ENCODE assay signal across 16 cellular contexts in the genomic region with DNA sequence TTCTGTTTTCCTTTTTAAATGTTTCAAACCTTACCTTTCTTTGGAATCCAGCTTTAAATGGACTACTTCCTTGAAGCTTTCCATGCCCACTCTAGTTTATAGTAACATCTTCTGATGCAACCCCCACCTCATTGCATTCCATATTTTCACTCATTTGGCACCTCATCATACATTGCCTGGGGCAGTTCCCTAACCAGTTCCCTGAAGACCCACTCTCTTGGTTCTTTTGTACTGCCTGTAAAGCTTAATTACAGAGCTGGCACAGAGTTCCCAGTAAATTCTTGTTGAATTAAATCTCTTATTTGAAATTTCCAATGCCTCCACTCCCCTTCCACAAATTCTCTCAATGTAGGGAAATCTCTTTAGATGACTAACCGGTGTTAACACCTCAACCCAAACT.
DNase-seq lines count a peak whose midpoint lies in the region; ATAC-seq and TF ChIP-seq lines count a peak whose summit lies in the region.
"Had no signal": no experiment of that assay in that cellular context is flagged by ENCODE, and none has a peak within 500 bp of the region (broad histone marks: within the 10 kb centered on the region; RNA-seq: fewer than 3 reads in every experiment).

No MANE protein-coding gene starts in this region.

- no peak overlapping the region for H3K9ac ChIP-seq in smooth muscle cell (ENCODE audit: low read depth)

- 33 to 55% methylated on average over 1 of the region's 1 CpG for WGBS in esophagus squamous epithelium, 2 donors
- WGBS in smooth muscle cell (ENCODE audit: low lambda C conversion rate) = 94% methylated on average over 1 of the region's 1 CpG

- no peak overlapping the region for H2AFZ ChIP-seq in GM23338
- H2AFZ ChIP-seq in smooth muscle cell (ENCODE audit: low read depth) = no peak overlapping the region

- H3K4me3 Mint-ChIP-seq in GM23338 = no peak overlapping the region
- no peak overlapping the region for H3K4me3 Mint-ChIP-seq in CD4-positive, alpha-beta memory T cell
- H3K4me3 Mint-ChIP-seq: activated CD8-positive, alpha-beta memory T cell treated with anti-CD3 and anti-CD28 coated beads, Interleukin-2, amount 10 ng/mL, durations not matched to agents 7 days and 5 days; CD8-positive, alpha-beta memory T cell had no signal

- CTCF ChIA-PET in CD4-positive, alpha-beta memory T cell (lab: Charles Lee; ENCODE audit: partially characterized antibody) = interaction anchor here (1.7 kb wide), 1 partner anchor 293 kb away, joined by 4 read pairs; no protein-coding TSS in a partner anchor

- TF ChIP-seq CTCF in GM23338 (conservative IDR thresholded peaks at IDR 0.05; ENCODE audit: low read depth in 2 of 2) = no peak
- no peak for TF ChIP-seq CTCF in esophagus squamous epithelium (IDR thresholded peaks at IDR 0.05)
- no peak for TF ChIP-seq CTCF in smooth muscle cell (IDR thresholded peaks at IDR 0.05; ENCODE audit: borderline replicate concordance, insufficient read depth, poor library complexity, severe bottlenecking)

- H3F3A ChIP-seq in GM23338 (replicated peaks; ENCODE audit: low read depth) = no peaks in the 10 kb centered on the region
- H3F3A ChIP-seq in smooth muscle cell (ENCODE audit: low read depth) = peaks cover 13% of the 10 kb centered on the region

- H3K27me3 ChIP-seq in GM23338 (ENCODE audit: insufficient read depth) (no peaks in the 10 kb centered on the region), esophagus squamous epithelium (no peaks in the 10 kb centered on the region), smooth muscle cell (ENCODE audit: low read depth) (no peaks in the 10 kb centered on the region)
- no peaks in the 10 kb centered on the region for H3K27me3 ChIP-seq in CD4-positive, alpha-beta memory T cell (ENCODE audit: insufficient read depth, low read length)
- H3K27me3 ChIP-seq: SJCRH30 had no signal

- H3K27me3 Mint-ChIP-seq in GM23338 (ENCODE audit: insufficient read depth, low read depth, poor library complexity) = no peaks in the 10 kb centered on the region
- no peaks in the 10 kb centered on the region for H3K27me3 Mint-ChIP-seq in CD4-positive, alpha-beta memory T cell

- no peak overlapping the region for H3K27ac Mint-ChIP-seq in GM23338
- no peak overlapping the region for H3K27ac Mint-ChIP-seq in CD4-positive, alpha-beta memory T cell
- H3K27ac Mint-ChIP-seq: activated CD8-positive, alpha-beta memory T cell treated with anti-CD3 and anti-CD28 coated beads, Interleukin-2, amount 10 ng/mL, durations not matched to agents 7 days and 5 days; activated naive CD4-positive, alpha-beta T cell treated with anti-CD3 and anti-CD28 coated beads, Interleukin-2, amount 50 U/mL, for 72 hours had no signal

- POLR2A ChIA-PET in CD4-positive, alpha-beta memory T cell (lab: Charles Lee; ENCODE audit: partially characterized antibody) = no interaction called here

- ATAC-seq in GM23338 = no peak
- ATAC-seq: activated CD8-positive, alpha-beta memory T cell treated with anti-CD3 and anti-CD28 coated beads, Interleukin-2, amount 10 ng/mL, durations not matched to agents 7 days and 5 days; activated naive CD4-positive, alpha-beta T cell treated with anti-CD3 and anti-CD28 coated beads, Interleukin-2, amount 50 U/mL, for 72 hours; stimulated activated naive CD8-positive, alpha-beta T cell treated with anti-CD3 and anti-CD28 coated beads, Interleukin-15, Interleukin-2, amounts not matched to agents 100 U/mL and 50 U/mL, for 24 hours had no signal

- no peaks in the 10 kb centered on the region for H3K9me3 Mint-ChIP-seq in GM23338
- H3K9me3 Mint-ChIP-seq in CD4-positive, alpha-beta memory T cell = peaks cover 0 to 3% (median 0%) of the 10 kb centered on the region in 8 donors
- H3K9me3 Mint-ChIP-seq: activated naive CD4-positive, alpha-beta T cell treated with anti-CD3 and anti-CD28 coated beads, Interleukin-2, amount 50 U/mL, for 72 hours; CD8-positive, alpha-beta memory T cell had no signal

- H3K4me3 ChIP-seq in GM23338 = no peak overlapping the region
- H3K4me3 ChIP-seq in esophagus squamous epithelium = no peak overlapping the region
- no peak overlapping the region for H3K4me3 ChIP-seq in smooth muscle cell
- no peak overlapping the region for H3K4me3 ChIP-seq in CD4-positive, alpha-beta memory T cell (ENCODE audit: low read length in 2 of 2)
- H3K4me3 ChIP-seq: SJCRH30 had no signal

- H3K9me2 ChIP-seq in GM23338 (ENCODE audit: insufficient read depth) = no peaks in the 10 kb centered on the region

- H3K36me3 Mint-ChIP-seq in GM23338 (ENCODE audit: low read depth) = no peaks in the 10 kb centered on the region
- no peaks in the 10 kb centered on the region for H3K36me3 Mint-ChIP-seq in CD4-positive, alpha-beta memory T cell
- H3K36me3 Mint-ChIP-seq: activated CD8-positive, alpha-beta memory T cell treated with anti-CD3 and anti-CD28 coated beads, Interleukin-2, amount 10 ng/mL, durations not matched to agents 7 days and 5 days; activated naive CD4-positive, alpha-beta T cell treated with anti-CD3 and anti-CD28 coated beads, Interleukin-2, amount 50 U/mL, for 72 hours; CD8-positive, alpha-beta memory T cell had no signal

- H3K27ac ChIP-seq in GM23338 (ENCODE audit: low read depth) = 0 out of 2 replicates have a peak overlapping the region, but pooled peaks have one; percentile 23
- peak overlapping the region in 3 of 4 donors; percentile 44 to 78 (median 64) for H3K27ac ChIP-seq in esophagus squamous epithelium
- peak overlapping the region; percentile 17 for H3K27ac ChIP-seq in smooth muscle cell (ENCODE audit: low read depth)
- H3K27ac ChIP-seq in CD4-positive, alpha-beta memory T cell (ENCODE audit: low read depth, low read length) = no peak overlapping the region
- H3K27ac ChIP-seq: SJCRH30 had no signal

- H3K4me1 ChIP-seq in GM23338 (ENCODE audit: insufficient read depth) (no peaks in the 10 kb centered on the region), esophagus squamous epithelium (peaks cover 17 to 68% (median 41%) of the 10 kb centered on the region in 3 donors), smooth muscle cell (ENCODE audit: low read depth) (peaks cover 47% of the 10 kb centered on the region)
- H3K4me1 ChIP-seq in CD4-positive, alpha-beta memory T cell (ENCODE audit: insufficient read depth, low read length) = no peaks in the 10 kb centered on the region
- H3K4me1 ChIP-seq: SJCRH30 had no signal

- 0 out of 2 replicates have a peak, but pooled peaks cover 5% of the 10 kb centered on the region for H4K20me1 ChIP-seq in GM23338 (replicated peaks; ENCODE audit: insufficient read depth)
- H4K20me1 ChIP-seq in smooth muscle cell (ENCODE audit: low read depth) = no peaks in the 10 kb centered on the region

- TF ChIP-seq POLR2A in esophagus squamous epithelium (IDR thresholded peaks at IDR 0.05) = no peak

- H3K79me2 ChIP-seq in GM23338 (replicated peaks; ENCODE audit: insufficient read depth) (no peaks in the 10 kb centered on the region), smooth muscle cell (ENCODE audit: low read depth) (no peaks in the 10 kb centered on the region)

- no peak overlapping the region for H3K4me2 ChIP-seq in GM23338
- H3K4me2 ChIP-seq in smooth muscle cell = peak overlapping the region; percentile 14

- H3K9me3 ChIP-seq in esophagus squamous epithelium (no peaks in the 10 kb centered on the region), smooth muscle cell (replicated peaks; ENCODE audit: low read depth) (no peaks in the 10 kb centered on the region)
- no peaks in the 10 kb centered on the region for H3K9me3 ChIP-seq in CD4-positive, alpha-beta memory T cell (ENCODE audit: control insufficient read depth in 1 of 2, low read length in 2 of 2)
- H3K9me3 ChIP-seq: SJCRH30 had no signal

- H3K36me3 ChIP-seq in GM23338 (ENCODE audit: insufficient read depth) (no peaks in the 10 kb centered on the region), esophagus squamous epithelium (no peaks in the 10 kb centered on the region), smooth muscle cell (ENCODE audit: low read depth) (no peaks in the 10 kb centered on the region)
- H3K36me3 ChIP-seq in CD4-positive, alpha-beta memory T cell (ENCODE audit: insufficient read depth, low read length) = no peaks in the 10 kb centered on the region
- H3K36me3 ChIP-seq: SJCRH30 had no signal

- H3K4me1 Mint-ChIP-seq in GM23338 = peaks cover 4% of the 10 kb centered on the region; the same call in 2 of the 3 replicates
- H3K4me1 Mint-ChIP-seq in CD4-positive, alpha-beta memory T cell = no peaks in the 10 kb centered on the region
- H3K4me1 Mint-ChIP-seq: activated CD8-positive, alpha-beta memory T cell treated with anti-CD3 and anti-CD28 coated beads, Interleukin-2, amount 10 ng/mL, durations not matched to agents 7 days and 5 days; CD8-positive, alpha-beta memory T cell had no signal

- no peak for DNase-seq in GM23338 (ENCODE audit: low spot score)
- peak; percentile 94 for DNase-seq in NCI-H69 (lab: John Stamatoyannopoulos, UW)
- no peak for DNase-seq in esophagus squamous epithelium (lab: John Stamatoyannopoulos, UW)
- no peak for DNase-seq in smooth muscle cell (lab: John Stamatoyannopoulos, UW; ENCODE audit: unreplicated experiment)
- no peak for DNase-seq in NAMALWA (ENCODE audit: low spot score)
- no peak for DNase-seq in activated gamma-delta T cell treated with Interleukin-2 at 50 U/mL for 16 hours
- no peak for DNase-seq in CD4-positive, alpha-beta memory T cell
- no peak for DNase-seq in GDM1 (lab: John Stamatoyannopoulos, UW)
- DNase-seq: activated CD8-positive, alpha-beta memory T cell treated with anti-CD3 and anti-CD28 coated beads, Interleukin-2, amount 10 ng/mL, durations not matched to agents 7 days and 5 days; CD8-positive, alpha-beta memory T cell; NCI-H1092 treated with DMSO at 0.1 percent for 48 hours; NCI-H524 treated with DMSO at 0.1 percent for 48 hours; retina; SJCRH30; stimulated activated naive CD8-positive, alpha-beta T cell treated with anti-CD3 and anti-CD28 coated beads, Interleukin-15, Interleukin-2, amounts not matched to agents 100 U/mL and 50 U/mL, for 24 hours had no signal

- intact Hi-C loops in esophagus squamous epithelium (cut with DNase I) = no loop called here
- intact Hi-C loops in CD4-positive, alpha-beta memory T cell (cut with micrococcal nuclease) = no loop called here

TF ChIP-seq in GM23338, 12 proteins besides CTCF, POLR2A, EP300 and RAD21 (continues in another document):
- no peak for TF ChIP-seq JUNB (IDR thresholded peaks at IDR 0.05; ENCODE audit: unreplicated experiment)
- TF ChIP-seq ZNF114 (CRISPR knock-in tag; IDR thresholded peaks at IDR 0.05) = no peak
- TF ChIP-seq NANOG (IDR thresholded peaks at IDR 0.05; ENCODE audit: borderline replicate concordance) = no peak
